Comparison of ENCODE assay signal across 1 cellular context in genomic region chr7:81780914-81781693, GRCh38.
TF ChIP-seq lines count a peak whose summit lies in the region.

No MANE protein-coding gene starts in this region.

TF ChIP-seq in K562, 482 proteins besides CTCF, POLR2A, EP300 and RAD21 (continued from another document):
- TF ChIP-seq, protein P1, sequence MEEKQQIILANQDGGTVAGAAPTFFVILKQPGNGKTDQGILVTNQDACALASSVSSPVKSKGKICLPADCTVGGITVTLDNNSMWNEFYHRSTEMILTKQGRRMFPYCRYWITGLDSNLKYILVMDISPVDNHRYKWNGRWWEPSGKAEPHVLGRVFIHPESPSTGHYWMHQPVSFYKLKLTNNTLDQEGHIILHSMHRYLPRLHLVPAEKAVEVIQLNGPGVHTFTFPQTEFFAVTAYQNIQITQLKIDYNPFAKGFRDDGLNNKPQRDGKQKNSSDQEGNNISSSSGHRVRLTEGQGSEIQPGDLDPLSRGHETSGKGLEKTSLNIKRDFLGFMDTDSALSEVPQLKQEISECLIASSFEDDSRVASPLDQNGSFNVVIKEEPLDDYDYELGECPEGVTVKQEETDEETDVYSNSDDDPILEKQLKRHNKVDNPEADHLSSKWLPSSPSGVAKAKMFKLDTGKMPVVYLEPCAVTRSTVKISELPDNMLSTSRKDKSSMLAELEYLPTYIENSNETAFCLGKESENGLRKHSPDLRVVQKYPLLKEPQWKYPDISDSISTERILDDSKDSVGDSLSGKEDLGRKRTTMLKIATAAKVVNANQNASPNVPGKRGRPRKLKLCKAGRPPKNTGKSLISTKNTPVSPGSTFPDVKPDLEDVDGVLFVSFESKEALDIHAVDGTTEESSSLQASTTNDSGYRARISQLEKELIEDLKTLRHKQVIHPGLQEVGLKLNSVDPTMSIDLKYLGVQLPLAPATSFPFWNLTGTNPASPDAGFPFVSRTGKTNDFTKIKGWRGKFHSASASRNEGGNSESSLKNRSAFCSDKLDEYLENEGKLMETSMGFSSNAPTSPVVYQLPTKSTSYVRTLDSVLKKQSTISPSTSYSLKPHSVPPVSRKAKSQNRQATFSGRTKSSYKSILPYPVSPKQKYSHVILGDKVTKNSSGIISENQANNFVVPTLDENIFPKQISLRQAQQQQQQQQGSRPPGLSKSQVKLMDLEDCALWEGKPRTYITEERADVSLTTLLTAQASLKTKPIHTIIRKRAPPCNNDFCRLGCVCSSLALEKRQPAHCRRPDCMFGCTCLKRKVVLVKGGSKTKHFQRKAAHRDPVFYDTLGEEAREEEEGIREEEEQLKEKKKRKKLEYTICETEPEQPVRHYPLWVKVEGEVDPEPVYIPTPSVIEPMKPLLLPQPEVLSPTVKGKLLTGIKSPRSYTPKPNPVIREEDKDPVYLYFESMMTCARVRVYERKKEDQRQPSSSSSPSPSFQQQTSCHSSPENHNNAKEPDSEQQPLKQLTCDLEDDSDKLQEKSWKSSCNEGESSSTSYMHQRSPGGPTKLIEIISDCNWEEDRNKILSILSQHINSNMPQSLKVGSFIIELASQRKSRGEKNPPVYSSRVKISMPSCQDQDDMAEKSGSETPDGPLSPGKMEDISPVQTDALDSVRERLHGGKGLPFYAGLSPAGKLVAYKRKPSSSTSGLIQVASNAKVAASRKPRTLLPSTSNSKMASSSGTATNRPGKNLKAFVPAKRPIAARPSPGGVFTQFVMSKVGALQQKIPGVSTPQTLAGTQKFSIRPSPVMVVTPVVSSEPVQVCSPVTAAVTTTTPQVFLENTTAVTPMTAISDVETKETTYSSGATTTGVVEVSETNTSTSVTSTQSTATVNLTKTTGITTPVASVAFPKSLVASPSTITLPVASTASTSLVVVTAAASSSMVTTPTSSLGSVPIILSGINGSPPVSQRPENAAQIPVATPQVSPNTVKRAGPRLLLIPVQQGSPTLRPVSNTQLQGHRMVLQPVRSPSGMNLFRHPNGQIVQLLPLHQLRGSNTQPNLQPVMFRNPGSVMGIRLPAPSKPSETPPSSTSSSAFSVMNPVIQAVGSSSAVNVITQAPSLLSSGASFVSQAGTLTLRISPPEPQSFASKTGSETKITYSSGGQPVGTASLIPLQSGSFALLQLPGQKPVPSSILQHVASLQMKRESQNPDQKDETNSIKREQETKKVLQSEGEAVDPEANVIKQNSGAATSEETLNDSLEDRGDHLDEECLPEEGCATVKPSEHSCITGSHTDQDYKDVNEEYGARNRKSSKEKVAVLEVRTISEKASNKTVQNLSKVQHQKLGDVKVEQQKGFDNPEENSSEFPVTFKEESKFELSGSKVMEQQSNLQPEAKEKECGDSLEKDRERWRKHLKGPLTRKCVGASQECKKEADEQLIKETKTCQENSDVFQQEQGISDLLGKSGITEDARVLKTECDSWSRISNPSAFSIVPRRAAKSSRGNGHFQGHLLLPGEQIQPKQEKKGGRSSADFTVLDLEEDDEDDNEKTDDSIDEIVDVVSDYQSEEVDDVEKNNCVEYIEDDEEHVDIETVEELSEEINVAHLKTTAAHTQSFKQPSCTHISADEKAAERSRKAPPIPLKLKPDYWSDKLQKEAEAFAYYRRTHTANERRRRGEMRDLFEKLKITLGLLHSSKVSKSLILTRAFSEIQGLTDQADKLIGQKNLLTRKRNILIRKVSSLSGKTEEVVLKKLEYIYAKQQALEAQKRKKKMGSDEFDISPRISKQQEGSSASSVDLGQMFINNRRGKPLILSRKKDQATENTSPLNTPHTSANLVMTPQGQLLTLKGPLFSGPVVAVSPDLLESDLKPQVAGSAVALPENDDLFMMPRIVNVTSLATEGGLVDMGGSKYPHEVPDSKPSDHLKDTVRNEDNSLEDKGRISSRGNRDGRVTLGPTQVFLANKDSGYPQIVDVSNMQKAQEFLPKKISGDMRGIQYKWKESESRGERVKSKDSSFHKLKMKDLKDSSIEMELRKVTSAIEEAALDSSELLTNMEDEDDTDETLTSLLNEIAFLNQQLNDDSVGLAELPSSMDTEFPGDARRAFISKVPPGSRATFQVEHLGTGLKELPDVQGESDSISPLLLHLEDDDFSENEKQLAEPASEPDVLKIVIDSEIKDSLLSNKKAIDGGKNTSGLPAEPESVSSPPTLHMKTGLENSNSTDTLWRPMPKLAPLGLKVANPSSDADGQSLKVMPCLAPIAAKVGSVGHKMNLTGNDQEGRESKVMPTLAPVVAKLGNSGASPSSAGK (IDR thresholded peaks at IDR 0.05): no peak
- peak; percentile 87 for TF ChIP-seq ZNF316 (IDR thresholded peaks at IDR 0.05)
- no peak for TF ChIP-seq RB1 (IDR thresholded peaks at IDR 0.05; ENCODE audit: low read depth)
- TF ChIP-seq, protein P2, sequence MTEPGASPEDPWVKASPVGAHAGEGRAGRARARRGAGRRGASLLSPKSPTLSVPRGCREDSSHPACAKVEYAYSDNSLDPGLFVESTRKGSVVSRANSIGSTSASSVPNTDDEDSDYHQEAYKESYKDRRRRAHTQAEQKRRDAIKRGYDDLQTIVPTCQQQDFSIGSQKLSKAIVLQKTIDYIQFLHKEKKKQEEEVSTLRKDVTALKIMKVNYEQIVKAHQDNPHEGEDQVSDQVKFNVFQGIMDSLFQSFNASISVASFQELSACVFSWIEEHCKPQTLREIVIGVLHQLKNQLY (CRISPR knock-in tag; conservative IDR thresholded peaks at IDR 0.05): no peak
- no peak for TF ChIP-seq ZNF133 (CRISPR knock-in tag; IDR thresholded peaks at IDR 0.05)
